7 cellular contexts compared by ENCODE assay signal in genomic region chr19:4064551-4065260, GRCh38. TPM values are rescaled to one million over a fixed set of nuclear protein-coding genes. Genes with fewer than 3 reads are reported as not detected.
DNase-seq lines count a peak whose midpoint lies in the region; ATAC-seq and TF ChIP-seq lines count a peak whose summit lies in the region.

No MANE protein-coding gene starts in this region.

- no peaks in the 10 kb centered on the region for H3K27me3 Mint-ChIP-seq in activated CD4-positive, alpha-beta T cell treated with anti-CD3 and anti-CD28 coated beads, Interleukin-2, amount 10 ng/mL, durations not matched to agents 24 days and 14 days

- peaks cover 0 to 64% (median 53%) of the 10 kb centered on the region in 4 donors for H3K4me1 ChIP-seq in tibial nerve

- intact Hi-C loops in activated CD4-positive, alpha-beta T cell treated with anti-CD3 and anti-CD28 coated beads, Interleukin-2, amount 10 ng/mL, durations not matched to agents 24 days and 14 days (cut with micrococcal nuclease), result loop anchor here (5.0 kb wide), 3 partner anchors 38 to 183 kb away; partner anchors contain the start of genes MAP2K2 and YJU2

- H3K4me3 ChIP-seq in GM12875 (ENCODE audit: low read depth, low read length) (peak overlapping the region; percentile 68), epithelial cell of esophagus (ENCODE audit: low read length) (peak overlapping the region; percentile 73), tibial nerve (peak overlapping the region; percentile 53 to 100 (median 84))

- peak; percentile 7 for ATAC-seq in HG03342 (IDR thresholded peaks at IDR 0.05; ENCODE audit: unreplicated experiment)
- no peak for ATAC-seq in HG03139 (IDR thresholded peaks at IDR 0.05; ENCODE audit: unreplicated experiment)

- 0% methylated on average over 10 to 21 of the region's 56 CpGs for WGBS in tibial nerve, 2 donors

- peak overlapping the region; percentile 29 for H3K27ac Mint-ChIP-seq in activated CD4-positive, alpha-beta T cell treated with anti-CD3 and anti-CD28 coated beads, Interleukin-2, amount 10 ng/mL, durations not matched to agents 24 days and 14 days

- peak in 1 of 2 donors; percentile 14 for TF ChIP-seq EP300 in tibial nerve (IDR thresholded peaks at IDR 0.05)

- H3K27me3 ChIP-seq in tibial nerve, result no peaks in the 10 kb centered on the region

- H3K27ac ChIP-seq in tibial nerve, result peak overlapping the region; percentile 88 to 100 (median 98)

- no peaks in the 10 kb centered on the region for H3K9me3 ChIP-seq in tibial nerve

- peak in 1 of 2 donors; percentile 4 for TF ChIP-seq POLR2A in tibial nerve (IDR thresholded peaks at IDR 0.05)

- H3K36me3 Mint-ChIP-seq in activated CD4-positive, alpha-beta T cell treated with anti-CD3 and anti-CD28 coated beads, Interleukin-2, amount 10 ng/mL, durations not matched to agents 24 days and 14 days (ENCODE audit: low read depth), result peaks cover 6% of the 10 kb centered on the region

- TF ChIP-seq CTCF in GM12875 (IDR thresholded peaks at IDR 0.05; ENCODE audit: borderline replicate concordance, insufficient read depth, low read depth, low read length) (no peak), epithelial cell of esophagus (IDR thresholded peaks at IDR 0.05; ENCODE audit: insufficient read depth, low read depth, low read length, missing control alignments) (no peak), tibial nerve (IDR thresholded peaks at IDR 0.05) (no peak)

- peak overlapping the region; percentile 85 for H3K4me3 Mint-ChIP-seq in activated CD4-positive, alpha-beta T cell treated with anti-CD3 and anti-CD28 coated beads, Interleukin-2, amount 10 ng/mL, durations not matched to agents 24 days and 14 days

- H3K9me3 Mint-ChIP-seq in activated CD4-positive, alpha-beta T cell treated with anti-CD3 and anti-CD28 coated beads, Interleukin-2, amount 10 ng/mL, durations not matched to agents 24 days and 14 days, result no peaks in the 10 kb centered on the region

- H3K4me1 Mint-ChIP-seq in activated CD4-positive, alpha-beta T cell treated with anti-CD3 and anti-CD28 coated beads, Interleukin-2, amount 10 ng/mL, durations not matched to agents 24 days and 14 days, result peaks cover 26% of the 10 kb centered on the region

- H3K36me3 ChIP-seq in tibial nerve, result no peaks in the 10 kb centered on the region

- peak; percentile 80 for DNase-seq in activated CD4-positive, alpha-beta T cell treated with anti-CD3 and anti-CD28 coated beads, Interleukin-2, amount 10 ng/mL, durations not matched to agents 24 days and 14 days
- no peak for DNase-seq in epithelial cell of esophagus (ENCODE audit: low read depth)
- peak; percentile 51 for DNase-seq in mucosa of gallbladder (ENCODE audit: low spot score)
- no peak for DNase-seq in tibial nerve (ENCODE audit: low spot score in 2 of 2)

RNA-seq across cellular contexts. Expression of gene ZBTB7A, which starts 2.0 kb away (rescaled TPM):
- 35.8 and 39.6 TPM in 2 replicates for total RNA-seq in activated CD4-positive, alpha-beta T cell treated with anti-CD3 and anti-CD28 coated beads, Interleukin-2, amount 10 ng/mL, durations not matched to agents 24 days and 14 days
- total RNA-seq in mucosa of gallbladder, result 82.6 TPM
- 10 to 100 TPM; 64.9 to 97.7 (median 86.7) TPM for total RNA-seq in tibial nerve

RNA-seq across cellular contexts. Expression of gene PIAS4, which starts 57.2 kb away (rescaled TPM):
- 32.2 and 33.2 TPM in 2 replicates for total RNA-seq in activated CD4-positive, alpha-beta T cell treated with anti-CD3 and anti-CD28 coated beads, Interleukin-2, amount 10 ng/mL, durations not matched to agents 24 days and 14 days
- total RNA-seq in mucosa of gallbladder (31.9 TPM), tibial nerve (10 to 100 TPM; 23.0 to 32.4 (median 26.3) TPM)

RNA-seq across cellular contexts. Expression of gene MAP2K2, which starts 59.2 kb away (rescaled TPM):
- 125 and 135 TPM in 2 replicates for total RNA-seq in activated CD4-positive, alpha-beta T cell treated with anti-CD3 and anti-CD28 coated beads, Interleukin-2, amount 10 ng/mL, durations not matched to agents 24 days and 14 days
- total RNA-seq in mucosa of gallbladder (139 TPM), tibial nerve (100 to 1,000 TPM in 1 of 4 donors, 10 to 100 TPM in 3; 36.9 to 128 (median 75.0) TPM)

Comparison
In these comparisons a context has a peak if more than half of its experiments do, and no peak if none do; other contexts are left out.
1. DNase-seq: peak in activated CD4-positive, alpha-beta T cell treated with anti-CD3 and anti-CD28 coated beads, Interleukin-2, amount 10 ng/mL, durations not matched to agents 24 days and 14 days (single experiment) and mucosa of gallbladder (single experiment); none in epithelial cell of esophagus (single experiment) and tibial nerve (0 of 2).
2. Peak in every context shown above with its lines, with median percentiles within 50 percentile points of each other: H3K4me3 ChIP-seq.